13 cellular contexts compared by ENCODE assay signal in the genomic region with DNA sequence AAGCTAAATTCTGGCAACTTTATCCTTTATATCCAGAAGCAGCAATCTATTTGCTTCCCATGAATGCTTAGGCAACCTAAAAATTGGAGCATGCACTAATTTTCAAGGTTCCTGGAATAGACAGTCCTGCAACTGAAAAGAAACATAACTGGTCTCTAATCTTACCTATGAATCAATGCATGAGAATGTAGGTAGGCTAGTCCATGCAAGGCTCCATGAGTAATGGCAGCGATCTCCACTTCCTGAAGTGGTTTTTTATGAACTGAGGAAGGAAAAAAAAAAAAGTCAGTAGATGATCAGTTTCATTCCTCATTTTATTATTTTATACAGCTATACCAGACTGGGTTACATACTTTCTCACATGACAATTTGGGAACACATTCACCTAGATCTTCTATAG.
A peak's percentile ranks its signal among the peaks of the same experiment; 100 is the strongest.
DNase-seq lines count a peak whose midpoint lies in the region; ATAC-seq and TF ChIP-seq lines count a peak whose summit lies in the region.
"Had no signal": no experiment of that assay in that cellular context is flagged by ENCODE, and none has a peak within 500 bp of the region (broad histone marks: within the 10 kb centered on the region; RNA-seq: fewer than 3 reads in every experiment).

No MANE protein-coding gene starts in this region.

- ATAC-seq in HG03159 (IDR thresholded peaks at IDR 0.05; ENCODE audit: unreplicated experiment), result no peak
- ATAC-seq: K562 had no signal

- H3K4me3 Mint-ChIP-seq in endodermal cell, result no peak overlapping the region

- H3K9ac ChIP-seq in MM.1S (ENCODE audit: low read length), result no peak overlapping the region
- no peak overlapping the region for H3K9ac ChIP-seq in endodermal cell (ENCODE audit: extremely low read depth, low read length, poor library complexity, severe bottlenecking)

- H3K27me3 Mint-ChIP-seq in endodermal cell (ENCODE audit: insufficient read depth), result no peaks in the 10 kb centered on the region

- H3K36me3 Mint-ChIP-seq in endodermal cell (ENCODE audit: low read depth), result peaks cover 20% of the 10 kb centered on the region

- H3K79me2 ChIP-seq in MM.1S (ENCODE audit: low read length), result no peaks in the 10 kb centered on the region

- no peaks in the 10 kb centered on the region for H4K20me1 ChIP-seq in MM.1S (ENCODE audit: insufficient read depth, low read length)

- peak overlapping the region; percentile 12 for H3K27ac Mint-ChIP-seq in endodermal cell

- H3K4me3 ChIP-seq in MM.1S (ENCODE audit: low read length), result no peak overlapping the region
- H3K4me3 ChIP-seq in endodermal cell (ENCODE audit: low read length), result no peak overlapping the region
- H3K4me3 ChIP-seq: K562, tibial artery had no signal

- 88 to 100% methylated on average over 1 of the region's 1 CpG for WGBS in endodermal cell (ENCODE audit: insufficient coverage in 1 of 2, insufficient read length in 1 of 2), 2 experiments

- no peak overlapping the region for H2AFZ ChIP-seq in MM.1S (ENCODE audit: low read length)

- TF ChIP-seq CTCF in MM.1S (IDR thresholded peaks at IDR 0.05; ENCODE audit: low read length), result no peak
- TF ChIP-seq CTCF in endodermal cell (conservative IDR thresholded peaks at IDR 0.05), result no peak

- H3K27me3 ChIP-seq in MM.1S (replicated peaks; ENCODE audit: insufficient read depth, low read length), result no peaks in the 10 kb centered on the region
- no peaks in the 10 kb centered on the region for H3K27me3 ChIP-seq in endodermal cell (ENCODE audit: control insufficient read depth, insufficient read depth, low read length, poor library complexity, severe bottlenecking)
- H3K27me3 ChIP-seq: tibial artery had no signal

- DNase-seq in SIG-M5 treated with dmso at 0.1 percent for 504 hours (lab: John Stamatoyannopoulos, UW; ENCODE audit: unreplicated experiment) (peak; percentile 9), SIG-M5 (lab: John Stamatoyannopoulos, UW) (no peak), MM.1S (no peak), endodermal cell (no peak), renal cortical epithelial cell (ENCODE audit: low read depth) (peak; percentile 68), cerebellum (ENCODE audit: low spot score) (no peak), NCI-H2227 treated with DMSO at 0.1 percent for 48 hours (lab: John Stamatoyannopoulos, UW) (no peak)
- DNase-seq: effector CD8-positive, alpha-beta T cell; occipital lobe; stimulated activated CD4-positive, alpha-beta T cell treated with anti-CD3 and anti-CD28 coated beads, Interleukin-4, amount 100 ng/mL, for 1 hour; tibial artery had no signal

- H3K27ac ChIP-seq in MM.1S (ENCODE audit: low read length) (no peak overlapping the region), endodermal cell (ENCODE audit: low read depth, low read length) (no peak overlapping the region)
- H3K27ac ChIP-seq: tibial artery had no signal

- H3K36me3 ChIP-seq in MM.1S (replicated peaks; ENCODE audit: insufficient read depth, low read length) (no peaks in the 10 kb centered on the region), endodermal cell (ENCODE audit: control insufficient read depth, insufficient read depth, low read length) (no peaks in the 10 kb centered on the region)

- no peaks in the 10 kb centered on the region for H3K4me1 ChIP-seq in MM.1S (ENCODE audit: low read length)
- H3K4me1 ChIP-seq in endodermal cell (ENCODE audit: control insufficient read depth, insufficient read depth, low read length), result no peaks in the 10 kb centered on the region
- H3K4me1 ChIP-seq: tibial artery had no signal

- H3F3A ChIP-seq in MM.1S (ENCODE audit: insufficient read depth, low read length), result no peaks in the 10 kb centered on the region

- H3K4me2 ChIP-seq in MM.1S (ENCODE audit: low read depth, low read length), result peak overlapping the region; percentile 18; the same call in 1 of the 2 replicates

- H3K9me3 ChIP-seq in MM.1S (replicated peaks; ENCODE audit: insufficient read depth, low read length) (no peaks in the 10 kb centered on the region), endodermal cell (ENCODE audit: control insufficient read depth, low read length) (no peaks in the 10 kb centered on the region)
- H3K9me3 ChIP-seq: tibial artery had no signal

- H3K9me3 Mint-ChIP-seq in endodermal cell, result no peaks in the 10 kb centered on the region

- no peaks in the 10 kb centered on the region for H3K9me2 ChIP-seq in MM.1S (replicated peaks; ENCODE audit: insufficient read depth, low read length)

- H3K4me1 Mint-ChIP-seq in endodermal cell, result no peaks in the 10 kb centered on the region

Comparison
In these comparisons a context has a peak if more than half of its experiments do, and no peak if none do; other contexts are left out.
1. DNase-seq: peak in SIG-M5 treated with dmso at 0.1 percent for 504 hours (single experiment) and renal cortical epithelial cell (single experiment); none in SIG-M5 (single experiment), MM.1S (single experiment), endodermal cell (single experiment), cerebellum (single experiment) and NCI-H2227 treated with DMSO at 0.1 percent for 48 hours (single experiment).